ENCODE assay signal across 20 cellular contexts in genomic region chr3:45568848-45569247, GRCh38. TPM values are rescaled to one million over a fixed set of nuclear protein-coding genes. Genes with fewer than 3 reads are reported as not detected.
DNase-seq lines count a peak whose midpoint lies in the region; ATAC-seq, FAIRE-seq and TF ChIP-seq lines count a peak whose summit lies in the region.
"Had no signal": no experiment of that assay in that cellular context is flagged by ENCODE, and none has a peak within 500 bp of the region (broad histone marks: within the 10 kb centered on the region; RNA-seq: fewer than 3 reads in every experiment).

No MANE protein-coding gene starts in this region.

- H3K4me1 ChIP-seq in heart left ventricle, result peaks cover 0 to 41% (median 14%) of the 10 kb centered on the region in 12 donors
- peaks cover 65% of the 10 kb centered on the region for H3K4me1 ChIP-seq in MM.1S (ENCODE audit: low read length)
- H3K4me1 ChIP-seq in GM12878 (ENCODE audit: control insufficient read depth, insufficient read depth, low read length), result peaks cover 47% of the 10 kb centered on the region

- TF ChIP-seq POLR2A in heart left ventricle (IDR thresholded peaks at IDR 0.05) (no peak), GM12878 (IDR thresholded peaks at IDR 0.05; ENCODE audit: low read depth, low read length) (no peak), H54 (IDR thresholded peaks at IDR 0.05; ENCODE audit: low read depth, low read length) (no peak)

- in situ Hi-C loops in GM12878 (cut with MboI), result no loop called here

- peaks cover 41% of the 10 kb centered on the region for H3F3A ChIP-seq in MM.1S (ENCODE audit: insufficient read depth, low read length)

- RAD21 ChIA-PET in GM12878 (lab: Charles Lee; ENCODE audit: unreplicated experiment), result interaction anchor here (0.8 to 2.6 kb wide), 8 partner anchors 15 to 120 kb away, joined by 3 to 12 read pairs (median 4); partner anchors contain the start of gene SACM1L

- peak overlapping the region; percentile 5 to 47 for H3K4me3 Mint-ChIP-seq in stimulated activated naive CD8-positive, alpha-beta T cell treated with anti-CD3 and anti-CD28 coated beads, Interleukin-15, amount 100 ng/mL, for 72 hours
- H3K4me3 Mint-ChIP-seq: activated CD4-positive, alpha-beta T cell treated with anti-CD3 and anti-CD28 coated beads for 36 hours; CD4-positive, alpha-beta T cell had no signal

- H3K27me3 ChIP-seq in heart left ventricle (no peaks in the 10 kb centered on the region), MM.1S (replicated peaks; ENCODE audit: insufficient read depth, low read length) (no peaks in the 10 kb centered on the region), GM12878 (replicated peaks in 1 of 2; ENCODE audit: control insufficient read depth in 2 of 2, insufficient read depth in 2 of 2, low read length in 1 of 2) (no peaks in the 10 kb centered on the region)
- H3K27me3 ChIP-seq: suprapubic skin had no signal

- WGBS in heart left ventricle, 4 donors, result 89 to 95% (median 93%) methylated on average over 5 of the region's 5 CpGs
- 37% methylated on average over 5 of the region's 5 CpGs for WGBS in GM12878 (ENCODE audit: insufficient coverage, insufficient replicate concordance, low lambda C conversion rate, missing lambda C conversion rate)

- H3K79me2 ChIP-seq in MM.1S (ENCODE audit: low read length) (peaks cover 12% of the 10 kb centered on the region; the same call in 1 of the 2 replicates), GM12878 (ENCODE audit: control insufficient read depth, insufficient read depth, low read length) (no peaks in the 10 kb centered on the region)

- BruUV-seq in GM12878 (replicated peaks; lab: Mats Ljungman, UMichigan), result no TSS peak

- H3K9ac ChIP-seq in MM.1S (ENCODE audit: low read length) (peak overlapping the region; percentile 53), GM12878 (ENCODE audit: control insufficient read depth, insufficient read depth, low read length) (no peak overlapping the region)

- TF ChIP-seq CTCF in heart left ventricle (IDR thresholded peaks at IDR 0.05), result no peak
- peak; percentile 16; the same call in 1 of the 2 replicates for TF ChIP-seq CTCF in MM.1S (IDR thresholded peaks at IDR 0.05; ENCODE audit: low read length)
- no peak for TF ChIP-seq CTCF in GM12878 (IDR thresholded peaks at IDR 0.05 in 2 of 3, conservative IDR thresholded peaks at IDR 0.05 in 1 of 3; ENCODE audit: control insufficient read depth in 2 of 3, extremely low read depth in 1 of 3, insufficient read depth in 1 of 3, low read depth in 3 of 3, low read length in 3 of 3)

- TF ChIP-seq RAD21 in GM12878 (IDR thresholded peaks at IDR 0.05; ENCODE audit: insufficient read depth, low read depth, low read length), result no peak

- H3K27ac ChIP-seq in heart left ventricle, result no peak overlapping the region
- peak overlapping the region; percentile 99 for H3K27ac ChIP-seq in MM.1S (ENCODE audit: low read length)
- H3K27ac ChIP-seq in GM12878 (ENCODE audit: control insufficient read depth, insufficient read depth), result peak overlapping the region; percentile 36
- H3K27ac ChIP-seq: left ventricle myocardium inferior, SK-N-MC, suprapubic skin had no signal

- POLR2A ChIA-PET in GM12878 (lab: Charles Lee), result interaction anchor here (1.4 to 1.8 kb wide), 2 partner anchors 14 to 27 kb away, joined by 3 to 12 read pairs; partner anchors contain the start of gene LIMD1

- H3K27me3 Mint-ChIP-seq in stimulated activated naive CD8-positive, alpha-beta T cell treated with anti-CD3 and anti-CD28 coated beads, Interleukin-15, amount 100 ng/mL, for 72 hours, result no peaks in the 10 kb centered on the region
- H3K27me3 Mint-ChIP-seq: activated CD4-positive, alpha-beta T cell treated with anti-CD3 and anti-CD28 coated beads for 36 hours; CD4-positive, alpha-beta T cell had no signal

- ATAC-seq in heart left ventricle, result no peak
- ATAC-seq in GM12878, result peak; percentile 59
- ATAC-seq in stimulated activated naive CD8-positive, alpha-beta T cell treated with anti-CD3 and anti-CD28 coated beads, Interleukin-15, amount 100 ng/mL, for 72 hours, result peak; percentile 47
- ATAC-seq in HG03108 (IDR thresholded peaks at IDR 0.05; ENCODE audit: unreplicated experiment), result no peak

- CTCF ChIA-PET in GM12878 (lab: Yijun Ruan, JAX), result interaction anchor here (0.6 to 2.5 kb wide), 12 partner anchors 8 to 528 kb away, joined by 3 to 16 read pairs (median 5); no protein-coding TSS in a partner anchor

- H3K36me3 ChIP-seq in heart left ventricle (no peaks in the 10 kb centered on the region), MM.1S (replicated peaks; ENCODE audit: insufficient read depth, low read length) (no peaks in the 10 kb centered on the region), GM12878 (ENCODE audit: control insufficient read depth in 2 of 2, insufficient read depth in 2 of 2, low read length in 1 of 2) (no peaks in the 10 kb centered on the region)
- H3K36me3 ChIP-seq: left ventricle myocardium inferior, suprapubic skin had no signal

- H4K20me1 ChIP-seq in MM.1S (ENCODE audit: insufficient read depth, low read length) (no peaks in the 10 kb centered on the region), GM12878 (ENCODE audit: control insufficient read depth, insufficient read depth) (no peaks in the 10 kb centered on the region)

- DNase-seq in cardiac septum (ENCODE audit: low spot score) (peak; percentile 9), heart left ventricle (no peak), MM.1S (peak; percentile 81), GM12878 (ENCODE audit: low read depth, low spot score) (no peak), H54 (ENCODE audit: insufficient read length, low spot score) (no peak), ecto neural progenitor cell (ENCODE audit: low spot score) (no peak)
- peak; percentile 18 to 30 for DNase-seq in stimulated activated naive CD8-positive, alpha-beta T cell treated with anti-CD3 and anti-CD28 coated beads, Interleukin-15, amount 100 ng/mL, for 72 hours
- DNase-seq: ACHN; activated CD4-positive, alpha-beta T cell treated with anti-CD3 and anti-CD28 coated beads for 36 hours; activated CD8-positive, alpha-beta memory T cell treated with anti-CD3 and anti-CD28 coated beads, Interleukin-2, amount 50 U/mL, for 48 hours; activated naive CD4-positive, alpha-beta T cell treated with Interleukin-2 at 50 U/mL for 16 hours; CD4-positive, alpha-beta T cell; glutamatergic neuron; left ventricle myocardium inferior; NCI-H187; NCI-H226; stimulated activated CD4-positive, alpha-beta T cell treated with anti-CD3 and anti-CD28 coated beads, Interleukin-4, amount 100 ng/mL, for 24 hours had no signal

- no peaks in the 10 kb centered on the region for H3K9me2 ChIP-seq in MM.1S (replicated peaks; ENCODE audit: insufficient read depth, low read length)

- intact Hi-C loops in cardiac septum (cut with DNase I) (no loop called here), heart left ventricle (cut with DNase I) (no loop called here), GM12878 (cut with micrococcal nuclease; ENCODE audit: unreplicated experiment) (loop anchor here (1.0 to 2.0 kb wide), 2 partner anchors 15 to 24 kb away; no protein-coding TSS in a partner anchor)

- H2AFZ ChIP-seq in MM.1S (ENCODE audit: low read length) (no peak overlapping the region), GM12878 (ENCODE audit: control insufficient read depth, low read depth, low read length) (no peak overlapping the region)

- peak in 1 of 2 experiments; percentile 15; a peak in 1 of 4 replicates for TF ChIP-seq EP300 in GM12878 (IDR thresholded peaks at IDR 0.05; ENCODE audit: borderline replicate concordance in 1 of 2, control insufficient read depth in 1 of 2, low read depth in 2 of 2, low read length in 2 of 2)

- SMC1A ChIA-PET in GM12878 (lab: Charles Lee; ENCODE audit: uncharacterized antibody, unreplicated experiment), result interaction anchor here (0.9 to 7.0 kb wide), 10 partner anchors 10 to 91 kb away, joined by 3 to 41 read pairs (median 8); no protein-coding TSS in a partner anchor

- peak; percentile 18 for FAIRE-seq in GM12878 (lab: Jason Lieb, UNC)
- no peak for FAIRE-seq in H54 (lab: Jason Lieb, UNC)

- H3K4me1 Mint-ChIP-seq in stimulated activated naive CD8-positive, alpha-beta T cell treated with anti-CD3 and anti-CD28 coated beads, Interleukin-15, amount 100 ng/mL, for 72 hours, result peaks cover 70% of the 10 kb centered on the region

- H3K9me3 ChIP-seq in heart left ventricle (no peaks in the 10 kb centered on the region), MM.1S (replicated peaks; ENCODE audit: insufficient read depth, low read length) (no peaks in the 10 kb centered on the region), GM12878 (replicated peaks; ENCODE audit: control insufficient read depth, insufficient read depth, low read length) (no peaks in the 10 kb centered on the region; the same call in 2 of the 3 replicates)
- H3K9me3 ChIP-seq: left ventricle myocardium inferior, suprapubic skin had no signal

- peak overlapping the region; percentile 75 for H3K4me2 ChIP-seq in MM.1S (ENCODE audit: low read depth, low read length)
- H3K4me2 ChIP-seq in GM12878 (ENCODE audit: control insufficient read depth, insufficient read depth), result peak overlapping the region; percentile 15; the same call in 1 of the 2 replicates

- H3K4me3 ChIP-seq in heart left ventricle, result no peak overlapping the region
- peak overlapping the region; percentile 28 for H3K4me3 ChIP-seq in MM.1S (ENCODE audit: low read length)
- H3K4me3 ChIP-seq in GM12878, result no peak overlapping the region
- H3K4me3 ChIP-seq: left ventricle myocardium inferior, SK-N-MC, suprapubic skin had no signal

- peak overlapping the region; percentile 5 to 81 for H3K27ac Mint-ChIP-seq in stimulated activated naive CD8-positive, alpha-beta T cell treated with anti-CD3 and anti-CD28 coated beads, Interleukin-15, amount 100 ng/mL, for 72 hours
- H3K27ac Mint-ChIP-seq: CD4-positive, alpha-beta T cell had no signal

- H3K9me3 Mint-ChIP-seq in stimulated activated naive CD8-positive, alpha-beta T cell treated with anti-CD3 and anti-CD28 coated beads, Interleukin-15, amount 100 ng/mL, for 72 hours, result no peaks in the 10 kb centered on the region
- H3K9me3 Mint-ChIP-seq: CD4-positive, alpha-beta T cell had no signal

RNA-seq across cellular contexts. Expression of gene LIMD1, which starts 25.7 kb away (rescaled TPM):
- 30.5 TPM for total RNA-seq in cardiac septum
- total RNA-seq in heart left ventricle, result 10 to 100 TPM; 24.8 to 42.8 (median 32.9) TPM
- polyA plus RNA-seq in heart left ventricle, result 10 to 100 TPM; 14.4 to 17.7 TPM
- total RNA-seq in GM12878 (2013; cell fraction: nucleolus; rRNA removed), result 181 and 205 TPM in 2 replicates
- total RNA-seq in GM12878 (2014; rRNA removed), result 26.4 and 27.3 TPM in 2 replicates
- total RNA-seq in GM12878 (2014; rRNA removed; fragmentation: Illumina TruSeq; extraction: Trizol), result 21.5 and 21.7 TPM in 2 replicates
- total RNA-seq in GM12878 (2021), result 47.2 and 54.5 TPM in 2 replicates
- polyA plus RNA-seq in GM12878 (2011; ENCODE audit: low read depth), result 17.9 TPM
- 32.2 and 43.1 TPM in 2 replicates for polyA plus RNA-seq in GM12878 (2011; rRNA removed)
- 44.6 and 49.4 TPM in 2 replicates for polyA plus RNA-seq in GM12878 (2011; cell fraction: cytosol; rRNA removed)
- polyA plus RNA-seq in GM12878 (2011; cell fraction: nucleus; rRNA removed), result 123 and 153 TPM in 2 replicates
- 34.5 and 37.3 TPM in 2 replicates for polyA plus RNA-seq in GM12878 (2012)
- polyA plus RNA-seq in GM12878 (2014; fragmentation: Illumina TruSeq; extraction: Trizol), result 19.8 and 23.7 TPM in 2 replicates
- 1 to 10 TPM; 1.7 to 2.9 TPM for polyA plus RNA-seq in GM12878 (2014; fragmentation: Nextera tagmentation; extraction: Ambion mirVana)
- polyA plus RNA-seq in GM12878 (2014; rRNA removed), result 37.6 and 37.8 TPM in 2 replicates
- 10 to 100 TPM; 20.5 to 23.3 TPM for polyA plus RNA-seq in GM12878 (2016; fragmentation: Nextera tagmentation; extraction: Ambion mirVana)
- 54.3 and 118 TPM in 2 replicates for polyA minus RNA-seq in GM12878 (2011; rRNA and poly(A)+ RNA removed)
- 32.5 and 37.2 TPM in 2 replicates for polyA minus RNA-seq in GM12878 (2011; cell fraction: cytosol; rRNA and poly(A)+ RNA removed)
- polyA minus RNA-seq in GM12878 (2011; cell fraction: nucleus; rRNA and poly(A)+ RNA removed), result 45.0 and 74.1 TPM in 2 replicates

Comparison
In these comparisons a context has a peak if more than half of its experiments do, and no peak if none do; other contexts are left out.
1. DNase-seq: peak in cardiac septum (single experiment), MM.1S (single experiment) and stimulated activated naive CD8-positive, alpha-beta T cell treated with anti-CD3 and anti-CD28 coated beads, Interleukin-15, amount 100 ng/mL, for 72 hours (2 of 2); none in heart left ventricle (0 of 5), GM12878 (single experiment), H54 (single experiment) and ecto neural progenitor cell (single experiment).
2. ATAC-seq: peak in GM12878 (single experiment) and stimulated activated naive CD8-positive, alpha-beta T cell treated with anti-CD3 and anti-CD28 coated beads, Interleukin-15, amount 100 ng/mL, for 72 hours (single experiment); none in heart left ventricle (0 of 4) and HG03108 (single experiment).
3. H3K27ac ChIP-seq: peak in MM.1S (single experiment) and GM12878 (single experiment); none in heart left ventricle (0 of 12).